In the genomic region with DNA sequence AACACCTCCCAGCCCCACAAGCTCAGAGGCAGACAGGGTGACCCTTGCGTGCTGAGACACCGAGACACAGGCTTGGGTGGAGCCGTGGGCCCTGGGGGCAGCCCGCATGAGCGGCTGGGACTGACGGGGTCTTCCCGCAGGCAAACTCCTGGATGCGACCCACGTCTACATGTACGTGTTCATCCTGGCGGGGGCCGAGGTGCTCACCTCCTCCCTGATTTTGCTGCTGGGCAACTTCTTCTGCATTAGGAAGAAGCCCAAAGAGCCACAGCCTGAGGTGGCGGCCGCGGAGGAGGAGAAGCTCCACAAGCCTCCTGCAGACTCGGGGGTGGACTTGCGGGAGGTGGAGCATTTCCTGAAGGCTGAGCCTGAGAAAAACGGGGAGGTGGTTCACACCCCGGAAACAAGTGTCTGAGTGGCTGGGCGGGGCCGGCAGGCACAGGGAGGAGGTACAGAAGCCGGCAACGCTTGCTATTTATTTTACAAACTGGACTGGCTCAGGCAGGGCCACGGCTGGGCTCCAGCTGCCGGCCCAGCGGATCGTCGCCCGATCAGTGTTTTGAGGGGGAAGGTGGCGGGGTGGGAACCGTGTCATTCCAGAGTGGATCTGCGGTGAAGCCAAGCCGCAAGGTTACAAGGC, we compare ENCODE assay signal across 1 cellular context.
A peak's percentile ranks its signal among the peaks of the same experiment; 100 is the strongest.
TF ChIP-seq lines count a peak whose summit lies in the region.

No MANE protein-coding gene starts in this region.

TF ChIP-seq in K562, 482 proteins besides CTCF, POLR2A, EP300 and RAD21 (continued from another document and continues in another):
- TF ChIP-seq SMARCB1 (IDR thresholded peaks at IDR 0.05; ENCODE audit: insufficient read length, low read depth) (no peak), HSF4 (CRISPR knock-in tag; IDR thresholded peaks at IDR 0.05; ENCODE audit: borderline replicate concordance) (no peak), ESRRA (IDR thresholded peaks at IDR 0.05; ENCODE audit: borderline replicate concordance, low read depth) (no peak), NFE2L1 (tag; IDR thresholded peaks at IDR 0.05; ENCODE audit: borderline replicate concordance, low read depth) (no peak), ZNF444 (CRISPR knock-in tag; IDR thresholded peaks at IDR 0.05) (no peak), TARDBP (IDR thresholded peaks at IDR 0.05) (no peak), MCM3 (IDR thresholded peaks at IDR 0.05) (no peak), ZBTB5 (IDR thresholded peaks at IDR 0.05) (no peak), SMAD4 (CRISPR knock-in tag; conservative IDR thresholded peaks at IDR 0.05) (peak; percentile 46; the same call in 1 of the 2 replicates), NR2F6 (CRISPR knock-in tag; IDR thresholded peaks at IDR 0.05) (no peak), PCBP2 (IDR thresholded peaks at IDR 0.05; ENCODE audit: low read depth, low read length, poor library complexity, severe bottlenecking) (no peak), ID3 (CRISPR knock-in tag; IDR thresholded peaks at IDR 0.05) (no peak), ID3 (tag; IDR thresholded peaks at IDR 0.05) (no peak), SAFB (IDR thresholded peaks at IDR 0.05; ENCODE audit: borderline replicate concordance, low read depth, low read length) (no peak), ZNF347 (CRISPR knock-in tag; IDR thresholded peaks at IDR 0.05; ENCODE audit: low read depth) (no peak), GATAD2A (IDR thresholded peaks at IDR 0.05) (no peak), TCF7L2 (IDR thresholded peaks at IDR 0.05; ENCODE audit: low read depth, low read length) (no peak), ZNF384 (IDR thresholded peaks at IDR 0.05; ENCODE audit: low read depth, low read length) (no peak), MTA1 (IDR thresholded peaks at IDR 0.05; ENCODE audit: borderline replicate concordance) (no peak), ZNF12 (CRISPR knock-in tag; IDR thresholded peaks at IDR 0.05) (no peak), ZNF583 (CRISPR knock-in tag; IDR thresholded peaks at IDR 0.05) (0 out of 2 replicates have a peak, but pooled peaks have one; percentile 26), NR2C1 (IDR thresholded peaks at IDR 0.05) (no peak), NR2C1 (tag; IDR thresholded peaks at IDR 0.05) (no peak), KLF6 (CRISPR knock-in tag; IDR thresholded peaks at IDR 0.05; ENCODE audit: borderline replicate concordance) (no peak), TRIM24 (IDR thresholded peaks at IDR 0.05) (0 out of 4 replicates have a peak, but pooled peaks of 1 of the 2 experiments have one; percentile 8), DMBX1 (CRISPR knock-in tag; IDR thresholded peaks at IDR 0.05; ENCODE audit: borderline replicate concordance) (no peak), ASH1L (IDR thresholded peaks at IDR 0.05; ENCODE audit: borderline replicate concordance, low read depth, partially characterized antibody) (no peak), PHF21A (IDR thresholded peaks at IDR 0.05; ENCODE audit: borderline replicate concordance, low read depth) (no peak), ZNF224 (CRISPR knock-in tag; IDR thresholded peaks at IDR 0.05) (no peak), NCOA2 (IDR thresholded peaks at IDR 0.05; ENCODE audit: partially characterized antibody in 2 of 2) (no peak), ZNF134 (CRISPR knock-in tag; conservative IDR thresholded peaks at IDR 0.05) (no peak), ZNF316 (IDR thresholded peaks at IDR 0.05) (no peak), ZNF589 (CRISPR knock-in tag; IDR thresholded peaks at IDR 0.05; ENCODE audit: low read depth) (no peak), ELF4 (CRISPR knock-in tag; IDR thresholded peaks at IDR 0.05) (0 out of 2 replicates have a peak, but pooled peaks have one; percentile 61), EGR1 (conservative IDR thresholded peaks at IDR 0.05) (peak; percentile 86), ADNP (tag; IDR thresholded peaks at IDR 0.05) (no peak), ZFX (CRISPR knock-in tag; IDR thresholded peaks at IDR 0.05) (peak; percentile 37), SIX5 (IDR thresholded peaks at IDR 0.05; ENCODE audit: borderline replicate concordance in 1 of 2, insufficient read depth in 1 of 2, low read depth in 1 of 2, low read length in 2 of 2) (no peak), ZBTB2 (IDR thresholded peaks at IDR 0.05) (peak; percentile 41; the same call in 1 of the 2 replicates)
- TF ChIP-seq, protein P1, sequence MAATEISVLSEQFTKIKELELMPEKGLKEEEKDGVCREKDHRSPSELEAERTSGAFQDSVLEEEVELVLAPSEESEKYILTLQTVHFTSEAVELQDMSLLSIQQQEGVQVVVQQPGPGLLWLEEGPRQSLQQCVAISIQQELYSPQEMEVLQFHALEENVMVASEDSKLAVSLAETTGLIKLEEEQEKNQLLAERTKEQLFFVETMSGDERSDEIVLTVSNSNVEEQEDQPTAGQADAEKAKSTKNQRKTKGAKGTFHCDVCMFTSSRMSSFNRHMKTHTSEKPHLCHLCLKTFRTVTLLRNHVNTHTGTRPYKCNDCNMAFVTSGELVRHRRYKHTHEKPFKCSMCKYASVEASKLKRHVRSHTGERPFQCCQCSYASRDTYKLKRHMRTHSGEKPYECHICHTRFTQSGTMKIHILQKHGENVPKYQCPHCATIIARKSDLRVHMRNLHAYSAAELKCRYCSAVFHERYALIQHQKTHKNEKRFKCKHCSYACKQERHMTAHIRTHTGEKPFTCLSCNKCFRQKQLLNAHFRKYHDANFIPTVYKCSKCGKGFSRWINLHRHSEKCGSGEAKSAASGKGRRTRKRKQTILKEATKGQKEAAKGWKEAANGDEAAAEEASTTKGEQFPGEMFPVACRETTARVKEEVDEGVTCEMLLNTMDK (IDR thresholded peaks at IDR 0.05; ENCODE audit: borderline replicate concordance, insufficient read depth, low read depth, low read length, poor library complexity, severe bottlenecking), result no peak
- TF ChIP-seq, protein P2, sequence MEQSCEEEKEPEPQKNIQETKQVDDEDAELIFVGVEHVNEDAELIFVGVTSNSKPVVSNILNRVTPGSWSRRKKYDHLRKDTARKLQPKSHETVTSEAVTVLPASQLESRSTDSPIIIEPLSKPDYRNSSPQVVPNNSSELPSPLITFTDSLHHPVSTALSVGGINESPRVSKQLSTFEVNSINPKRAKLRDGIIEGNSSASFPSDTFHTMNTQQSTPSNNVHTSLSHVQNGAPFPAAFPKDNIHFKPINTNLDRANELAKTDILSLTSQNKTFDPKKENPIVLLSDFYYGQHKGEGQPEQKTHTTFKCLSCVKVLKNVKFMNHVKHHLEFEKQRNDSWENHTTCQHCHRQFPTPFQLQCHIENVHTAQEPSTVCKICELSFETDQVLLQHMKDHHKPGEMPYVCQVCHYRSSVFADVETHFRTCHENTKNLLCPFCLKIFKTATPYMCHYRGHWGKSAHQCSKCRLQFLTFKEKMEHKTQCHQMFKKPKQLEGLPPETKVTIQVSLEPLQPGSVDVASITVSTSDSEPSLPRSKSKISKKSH (CRISPR knock-in tag; IDR thresholded peaks at IDR 0.05), result no peak
- TF ChIP-seq, protein P3, sequence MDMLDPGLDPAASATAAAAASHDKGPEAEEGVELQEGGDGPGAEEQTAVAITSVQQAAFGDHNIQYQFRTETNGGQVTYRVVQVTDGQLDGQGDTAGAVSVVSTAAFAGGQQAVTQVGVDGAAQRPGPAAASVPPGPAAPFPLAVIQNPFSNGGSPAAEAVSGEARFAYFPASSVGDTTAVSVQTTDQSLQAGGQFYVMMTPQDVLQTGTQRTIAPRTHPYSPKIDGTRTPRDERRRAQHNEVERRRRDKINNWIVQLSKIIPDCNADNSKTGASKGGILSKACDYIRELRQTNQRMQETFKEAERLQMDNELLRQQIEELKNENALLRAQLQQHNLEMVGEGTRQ (CRISPR knock-in tag; IDR thresholded peaks at IDR 0.05), result no peak
- TF ChIP-seq, protein P4, sequence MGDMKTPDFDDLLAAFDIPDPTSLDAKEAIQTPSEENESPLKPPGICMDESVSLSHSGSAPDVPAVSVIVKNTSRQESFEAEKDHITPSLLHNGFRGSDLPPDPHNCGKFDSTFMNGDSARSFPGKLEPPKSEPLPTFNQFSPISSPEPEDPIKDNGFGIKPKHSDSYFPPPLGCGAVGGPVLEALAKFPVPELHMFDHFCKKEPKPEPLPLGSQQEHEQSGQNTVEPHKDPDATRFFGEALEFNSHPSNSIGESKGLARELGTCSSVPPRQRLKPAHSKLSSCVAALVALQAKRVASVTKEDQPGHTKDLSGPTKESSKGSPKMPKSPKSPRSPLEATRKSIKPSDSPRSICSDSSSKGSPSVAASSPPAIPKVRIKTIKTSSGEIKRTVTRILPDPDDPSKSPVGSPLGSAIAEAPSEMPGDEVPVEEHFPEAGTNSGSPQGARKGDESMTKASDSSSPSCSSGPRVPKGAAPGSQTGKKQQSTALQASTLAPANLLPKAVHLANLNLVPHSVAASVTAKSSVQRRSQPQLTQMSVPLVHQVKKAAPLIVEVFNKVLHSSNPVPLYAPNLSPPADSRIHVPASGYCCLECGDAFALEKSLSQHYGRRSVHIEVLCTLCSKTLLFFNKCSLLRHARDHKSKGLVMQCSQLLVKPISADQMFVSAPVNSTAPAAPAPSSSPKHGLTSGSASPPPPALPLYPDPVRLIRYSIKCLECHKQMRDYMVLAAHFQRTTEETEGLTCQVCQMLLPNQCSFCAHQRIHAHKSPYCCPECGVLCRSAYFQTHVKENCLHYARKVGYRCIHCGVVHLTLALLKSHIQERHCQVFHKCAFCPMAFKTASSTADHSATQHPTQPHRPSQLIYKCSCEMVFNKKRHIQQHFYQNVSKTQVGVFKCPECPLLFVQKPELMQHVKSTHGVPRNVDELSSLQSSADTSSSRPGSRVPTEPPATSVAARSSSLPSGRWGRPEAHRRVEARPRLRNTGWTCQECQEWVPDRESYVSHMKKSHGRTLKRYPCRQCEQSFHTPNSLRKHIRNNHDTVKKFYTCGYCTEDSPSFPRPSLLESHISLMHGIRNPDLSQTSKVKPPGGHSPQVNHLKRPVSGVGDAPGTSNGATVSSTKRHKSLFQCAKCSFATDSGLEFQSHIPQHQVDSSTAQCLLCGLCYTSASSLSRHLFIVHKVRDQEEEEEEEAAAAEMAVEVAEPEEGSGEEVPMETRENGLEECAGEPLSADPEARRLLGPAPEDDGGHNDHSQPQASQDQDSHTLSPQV (IDR thresholded peaks at IDR 0.05), result peak; percentile 27; the same call in 1 of the 2 replicates
- TF ChIP-seq, protein P5, sequence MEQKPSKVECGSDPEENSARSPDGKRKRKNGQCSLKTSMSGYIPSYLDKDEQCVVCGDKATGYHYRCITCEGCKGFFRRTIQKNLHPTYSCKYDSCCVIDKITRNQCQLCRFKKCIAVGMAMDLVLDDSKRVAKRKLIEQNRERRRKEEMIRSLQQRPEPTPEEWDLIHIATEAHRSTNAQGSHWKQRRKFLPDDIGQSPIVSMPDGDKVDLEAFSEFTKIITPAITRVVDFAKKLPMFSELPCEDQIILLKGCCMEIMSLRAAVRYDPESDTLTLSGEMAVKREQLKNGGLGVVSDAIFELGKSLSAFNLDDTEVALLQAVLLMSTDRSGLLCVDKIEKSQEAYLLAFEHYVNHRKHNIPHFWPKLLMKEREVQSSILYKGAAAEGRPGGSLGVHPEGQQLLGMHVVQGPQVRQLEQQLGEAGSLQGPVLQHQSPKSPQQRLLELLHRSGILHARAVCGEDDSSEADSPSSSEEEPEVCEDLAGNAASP (IDR thresholded peaks at IDR 0.05), result no peak
- TF ChIP-seq, protein P6, sequence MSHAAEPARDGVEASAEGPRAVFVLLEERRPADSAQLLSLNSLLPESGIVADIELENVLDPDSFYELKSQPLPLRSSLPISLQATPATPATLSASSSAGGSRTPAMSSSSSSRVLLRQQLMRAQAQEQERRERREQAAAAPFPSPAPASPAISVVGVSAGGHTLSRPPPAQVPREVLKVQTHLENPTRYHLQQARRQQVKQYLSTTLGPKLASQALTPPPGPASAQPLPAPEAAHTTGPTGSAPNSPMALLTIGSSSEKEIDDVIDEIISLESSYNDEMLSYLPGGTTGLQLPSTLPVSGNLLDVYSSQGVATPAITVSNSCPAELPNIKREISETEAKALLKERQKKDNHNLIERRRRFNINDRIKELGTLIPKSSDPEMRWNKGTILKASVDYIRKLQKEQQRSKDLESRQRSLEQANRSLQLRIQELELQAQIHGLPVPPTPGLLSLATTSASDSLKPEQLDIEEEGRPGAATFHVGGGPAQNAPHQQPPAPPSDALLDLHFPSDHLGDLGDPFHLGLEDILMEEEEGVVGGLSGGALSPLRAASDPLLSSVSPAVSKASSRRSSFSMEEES (CRISPR knock-in tag; IDR thresholded peaks at IDR 0.05), result no peak
- TF ChIP-seq, protein P7, sequence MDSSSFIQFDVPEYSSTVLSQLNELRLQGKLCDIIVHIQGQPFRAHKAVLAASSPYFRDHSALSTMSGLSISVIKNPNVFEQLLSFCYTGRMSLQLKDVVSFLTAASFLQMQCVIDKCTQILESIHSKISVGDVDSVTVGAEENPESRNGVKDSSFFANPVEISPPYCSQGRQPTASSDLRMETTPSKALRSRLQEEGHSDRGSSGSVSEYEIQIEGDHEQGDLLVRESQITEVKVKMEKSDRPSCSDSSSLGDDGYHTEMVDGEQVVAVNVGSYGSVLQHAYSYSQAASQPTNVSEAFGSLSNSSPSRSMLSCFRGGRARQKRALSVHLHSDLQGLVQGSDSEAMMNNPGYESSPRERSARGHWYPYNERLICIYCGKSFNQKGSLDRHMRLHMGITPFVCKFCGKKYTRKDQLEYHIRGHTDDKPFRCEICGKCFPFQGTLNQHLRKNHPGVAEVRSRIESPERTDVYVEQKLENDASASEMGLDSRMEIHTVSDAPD (CRISPR knock-in tag; IDR thresholded peaks at IDR 0.05), result no peak
